ENCODE assay signal across 8 cellular contexts in the genomic region with DNA sequence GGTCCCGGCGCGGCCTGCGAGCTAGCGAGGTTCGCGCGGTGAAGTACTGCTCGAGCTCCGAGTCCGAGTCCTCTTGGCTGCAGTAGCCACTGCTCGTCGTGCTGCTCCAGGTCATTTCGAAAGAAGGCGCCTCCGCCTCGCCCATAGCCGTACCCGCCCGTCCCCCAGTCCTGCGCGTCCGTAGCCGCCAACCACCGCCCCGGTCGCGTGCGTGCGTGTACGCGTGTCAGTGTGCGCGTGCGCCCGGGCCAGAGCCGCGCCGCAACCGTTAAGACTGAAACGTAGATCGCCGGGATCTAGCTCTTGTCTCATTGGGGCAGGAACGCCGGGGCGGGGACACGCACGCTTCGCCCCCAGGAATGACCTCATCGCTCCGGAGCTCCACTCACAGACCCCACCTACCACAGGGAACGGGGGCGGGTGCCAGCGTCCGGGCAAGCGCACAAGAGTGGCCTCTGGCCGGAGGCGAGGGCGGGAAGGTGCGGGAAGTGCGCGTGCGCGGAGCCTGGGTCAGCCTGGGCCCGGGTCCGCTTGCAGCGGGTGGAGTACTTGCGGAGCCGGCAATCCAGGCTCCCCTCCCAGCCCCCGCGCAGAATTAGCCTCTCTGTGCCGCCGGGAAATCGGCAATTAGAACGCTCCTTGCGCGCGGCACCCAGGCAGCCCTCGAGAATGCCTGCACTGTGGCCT.
DNase-seq lines count a peak whose midpoint lies in the region; ATAC-seq and TF ChIP-seq lines count a peak whose summit lies in the region.

No MANE protein-coding gene starts in this region.

- peak overlapping the region; percentile 97 for H3K4me3 Mint-ChIP-seq in memory B cell

- H3K4me1 Mint-ChIP-seq in memory B cell, result peaks cover 30% of the 10 kb centered on the region

- H3K27ac Mint-ChIP-seq in memory B cell, result peak overlapping the region; percentile 99

- no peaks in the 10 kb centered on the region for H3K9me3 Mint-ChIP-seq in memory B cell

- peak; percentile 77 for ATAC-seq in memory B cell (ENCODE audit: low read depth)

- DNase-seq in COLO668 (lab: John Stamatoyannopoulos, UW; ENCODE audit: unreplicated experiment) (peak; percentile 97), GM20000 (ENCODE audit: low spot score) (peak; percentile 99), HS-5 (ENCODE audit: low read depth) (peak; percentile 92), NK-92 (lab: John Stamatoyannopoulos, UW; ENCODE audit: unreplicated experiment) (peak; percentile 77), memory B cell (ENCODE audit: low spot score in 2 of 2) (peak; percentile 81 to 90)
- DNase-seq in activated CD8-positive, alpha-beta memory T cell treated with anti-CD3 and anti-CD28 coated beads for 24 hours, result peak; percentile 97
- peak; percentile 91 for DNase-seq in effector CD8-positive, alpha-beta T cell (lab: John Stamatoyannopoulos, UW)
- peak; percentile 82 for DNase-seq in stimulated activated CD8-positive, alpha-beta memory T cell treated with anti-CD3 and anti-CD28 coated beads, Interleukin-12 subunit alpha, Interleukin-12 subunit beta, amount 100 ng/mL, for 1 hour (ENCODE audit: low read depth)

- TF ChIP-seq CTCF in GM20000 (IDR thresholded peaks at IDR 0.05; ENCODE audit: extremely low read depth, missing control alignments), result no peak

- H3K27me3 Mint-ChIP-seq in memory B cell, result no peaks in the 10 kb centered on the region

- peaks cover 8% of the 10 kb centered on the region for H3K36me3 Mint-ChIP-seq in memory B cell

Comparison
In these comparisons a context has a peak if more than half of its experiments do, and no peak if none do; other contexts are left out.
1. Peak in every context shown above with its lines: DNase-seq and ATAC-seq.